11 cellular contexts compared by ENCODE assay signal in genomic region chr17:40915199-40915661, GRCh38. TPM values are rescaled to one million over a fixed set of nuclear protein-coding genes. Genes with fewer than 3 reads are reported as not detected.
DNase-seq lines count a peak whose midpoint lies in the region; ATAC-seq, FAIRE-seq and TF ChIP-seq lines count a peak whose summit lies in the region.
"Had no signal": no experiment of that assay in that cellular context is flagged by ENCODE, and none has a peak within 500 bp of the region (broad histone marks: within the 10 kb centered on the region; RNA-seq: fewer than 3 reads in every experiment).

No MANE protein-coding gene starts in this region.

- H2AFZ ChIP-seq in astrocyte (ENCODE audit: low read depth, low read length) = no peak overlapping the region

- peak; percentile 65 for ATAC-seq in HG03342 (IDR thresholded peaks at IDR 0.05; ENCODE audit: unreplicated experiment)
- peak; percentile 35 for ATAC-seq in mucosa of descending colon
- ATAC-seq in GM21367 (IDR thresholded peaks at IDR 0.05; ENCODE audit: unreplicated experiment) = no peak

- TF ChIP-seq CTCF in astrocyte (IDR thresholded peaks at IDR 0.05; ENCODE audit: insufficient read depth, low read depth, low read length) = no peak
- TF ChIP-seq CTCF in mucosa of descending colon (IDR thresholded peaks at IDR 0.05) = no peak

- no peak overlapping the region for H3K4me3 Mint-ChIP-seq in astrocyte (ENCODE audit: unreplicated experiment)

- H3K9me3 Mint-ChIP-seq in astrocyte (ENCODE audit: unreplicated experiment) = no peaks in the 10 kb centered on the region

- H3K36me3 ChIP-seq in astrocyte (ENCODE audit: insufficient read depth, low read length) = no peaks in the 10 kb centered on the region
- no peaks in the 10 kb centered on the region for H3K36me3 ChIP-seq in mucosa of descending colon (ENCODE audit: low read depth)

- DNase-seq in DMS53 (lab: John Stamatoyannopoulos, UW) = peak; percentile 70
- peak; percentile 99 for DNase-seq in astrocyte (ENCODE audit: low read depth)
- DNase-seq in mucosa of descending colon = no peak
- no peak for DNase-seq in NCI-H2029 (lab: John Stamatoyannopoulos, UW)
- DNase-seq in hippocampal formation (lab: John Stamatoyannopoulos, UW) = no peak
- DNase-seq in activated gamma-delta T cell treated with Interleukin-2 at 50 U/mL for 16 hours = no peak
- DNase-seq: activated naive CD4-positive, alpha-beta T cell treated with Interleukin-2 at 50 U/mL for 16 hours; RPMI8226 had no signal

- peaks cover 24% of the 10 kb centered on the region for H3K4me1 ChIP-seq in astrocyte (ENCODE audit: insufficient read depth, low read length)
- no peaks in the 10 kb centered on the region for H3K4me1 ChIP-seq in mucosa of descending colon (ENCODE audit: low read depth)

- intact Hi-C loops in mucosa of descending colon (cut with DNase I, micrococcal nuclease) = no loop called here

- no peaks in the 10 kb centered on the region for H3K9me3 ChIP-seq in astrocyte (ENCODE audit: insufficient read depth, low read depth, low read length)
- no peaks in the 10 kb centered on the region for H3K9me3 ChIP-seq in mucosa of descending colon

- H3K4me1 Mint-ChIP-seq in astrocyte (ENCODE audit: low read depth, unreplicated experiment) = peaks cover 21% of the 10 kb centered on the region

- no peaks in the 10 kb centered on the region for H3K27me3 ChIP-seq in astrocyte (ENCODE audit: insufficient read depth, low read length)

- H3K4me3 ChIP-seq in astrocyte (ENCODE audit: insufficient read depth, low read depth, low read length) = no peak overlapping the region
- H3K4me3 ChIP-seq in mucosa of descending colon = no peak overlapping the region

- H4K20me1 ChIP-seq in astrocyte (ENCODE audit: insufficient read depth, low read length) = no peaks in the 10 kb centered on the region

- H3K36me3 Mint-ChIP-seq in astrocyte (ENCODE audit: low read depth, unreplicated experiment) = no peaks in the 10 kb centered on the region

- FAIRE-seq in astrocyte (lab: Jason Lieb, UNC) = peak; percentile 69
- FAIRE-seq: islet of Langerhans had no signal

- peak overlapping the region; percentile 69 for H3K9ac ChIP-seq in astrocyte (ENCODE audit: low read length)

- no peaks in the 10 kb centered on the region for H3K79me2 ChIP-seq in astrocyte (ENCODE audit: insufficient read depth, low read length)

- H3K4me2 ChIP-seq in astrocyte (ENCODE audit: low read length) = peak overlapping the region; percentile 8

- H3K27ac ChIP-seq in astrocyte (ENCODE audit: low read depth, low read length) = peak overlapping the region; percentile 98

- H3K27ac Mint-ChIP-seq in astrocyte (ENCODE audit: unreplicated experiment) = peak overlapping the region; percentile 100

- H3K27me3 Mint-ChIP-seq in astrocyte (ENCODE audit: low read depth, unreplicated experiment) = no peaks in the 10 kb centered on the region

RNA-seq across cellular contexts. Expression of gene KRT23, which starts 22.2 kb away (rescaled TPM):
- not detected in 2 replicates for total RNA-seq in astrocyte
- under 1 TPM in 1 of 3 donors, not detected in 2; 0.53 TPM for total RNA-seq in mucosa of descending colon

RNA-seq across cellular contexts. Expression of gene KRT20, which starts 30.2 kb away (rescaled TPM):
- total RNA-seq in astrocyte = not detected in 2 replicates
- total RNA-seq in mucosa of descending colon = 1,000 to 10,000 TPM in 2 of 3 donors, 100 to 1,000 TPM in 1; 553 to 1,810 (median 1,312) TPM

RNA-seq across cellular contexts. Expression of gene KRT12, which starts 48.2 kb away (rescaled TPM):
- total RNA-seq in astrocyte = not detected in 2 replicates
- total RNA-seq in mucosa of descending colon = 1 to 10 TPM in 2 of 3 donors, under 1 TPM in 1; 0.80 to 6.0 (median 2.5) TPM

RNA-seq across cellular contexts. Expression of gene KRT39, which starts 51.5 kb away (rescaled TPM):
- total RNA-seq in astrocyte (not detected in 2 replicates), mucosa of descending colon (under 1 TPM in 1 of 3 donors, not detected in 2; 0.52 TPM)

Comparison
In these comparisons a context has a peak if more than half of its experiments do, and no peak if none do; other contexts are left out.
1. DNase-seq: peak in DMS53 (single experiment) and astrocyte (single experiment); none in mucosa of descending colon (0 of 3), NCI-H2029 (single experiment), hippocampal formation (0 of 2) and activated gamma-delta T cell treated with Interleukin-2 at 50 U/mL for 16 hours (single experiment).
2. RNA of gene KRT20, which starts 30.2 kb away (total RNA-seq): 553 to 1,810 TPM in mucosa of descending colon; not detected in astrocyte; every median in the first group is over 100 times any median in the second.